ENCODE assay signal across 1 cellular context in the genomic region with DNA sequence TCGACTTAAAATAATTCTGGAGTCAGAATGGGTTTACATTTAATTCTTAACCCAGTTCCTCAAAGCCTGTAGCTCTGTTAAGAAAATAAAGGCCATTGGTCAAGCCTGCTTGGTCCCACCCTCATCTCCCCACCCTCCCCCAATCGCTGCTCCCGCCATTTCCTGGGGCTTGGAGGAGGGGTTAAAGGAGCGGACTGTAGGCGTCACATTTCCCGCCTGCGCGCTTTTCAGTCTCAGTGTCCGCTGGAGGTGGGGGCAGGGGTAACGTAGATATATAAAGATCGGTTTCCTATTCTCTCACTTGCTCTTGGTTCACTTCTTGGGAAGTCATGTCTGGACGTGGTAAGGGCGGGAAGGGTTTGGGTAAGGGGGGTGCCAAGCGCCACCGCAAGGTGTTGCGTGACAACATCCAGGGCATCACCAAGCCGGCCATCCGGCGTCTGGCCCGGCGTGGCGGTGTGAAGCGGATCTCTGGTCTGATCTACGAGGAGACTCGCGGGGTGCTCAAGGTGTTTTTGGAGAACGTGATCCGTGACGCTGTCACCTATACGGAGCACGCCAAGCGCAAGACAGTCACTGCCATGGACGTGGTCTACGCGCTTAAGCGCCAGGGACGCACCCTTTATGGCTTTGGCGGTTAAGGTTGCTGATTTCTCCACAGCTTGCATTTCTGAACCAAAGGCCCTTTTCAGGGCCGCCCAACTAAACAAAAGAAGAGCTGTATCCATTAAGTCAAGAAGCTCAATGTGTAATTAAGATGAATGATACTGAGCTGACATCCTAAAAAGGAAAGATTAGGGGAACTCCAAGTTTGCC.
TF ChIP-seq lines count a peak whose summit lies in the region.

No MANE protein-coding gene starts in this region.

TF ChIP-seq in HepG2, 621 proteins besides CTCF, POLR2A, EP300 and RAD21 (continued from another document and continues in another):
- TF ChIP-seq, protein P1, sequence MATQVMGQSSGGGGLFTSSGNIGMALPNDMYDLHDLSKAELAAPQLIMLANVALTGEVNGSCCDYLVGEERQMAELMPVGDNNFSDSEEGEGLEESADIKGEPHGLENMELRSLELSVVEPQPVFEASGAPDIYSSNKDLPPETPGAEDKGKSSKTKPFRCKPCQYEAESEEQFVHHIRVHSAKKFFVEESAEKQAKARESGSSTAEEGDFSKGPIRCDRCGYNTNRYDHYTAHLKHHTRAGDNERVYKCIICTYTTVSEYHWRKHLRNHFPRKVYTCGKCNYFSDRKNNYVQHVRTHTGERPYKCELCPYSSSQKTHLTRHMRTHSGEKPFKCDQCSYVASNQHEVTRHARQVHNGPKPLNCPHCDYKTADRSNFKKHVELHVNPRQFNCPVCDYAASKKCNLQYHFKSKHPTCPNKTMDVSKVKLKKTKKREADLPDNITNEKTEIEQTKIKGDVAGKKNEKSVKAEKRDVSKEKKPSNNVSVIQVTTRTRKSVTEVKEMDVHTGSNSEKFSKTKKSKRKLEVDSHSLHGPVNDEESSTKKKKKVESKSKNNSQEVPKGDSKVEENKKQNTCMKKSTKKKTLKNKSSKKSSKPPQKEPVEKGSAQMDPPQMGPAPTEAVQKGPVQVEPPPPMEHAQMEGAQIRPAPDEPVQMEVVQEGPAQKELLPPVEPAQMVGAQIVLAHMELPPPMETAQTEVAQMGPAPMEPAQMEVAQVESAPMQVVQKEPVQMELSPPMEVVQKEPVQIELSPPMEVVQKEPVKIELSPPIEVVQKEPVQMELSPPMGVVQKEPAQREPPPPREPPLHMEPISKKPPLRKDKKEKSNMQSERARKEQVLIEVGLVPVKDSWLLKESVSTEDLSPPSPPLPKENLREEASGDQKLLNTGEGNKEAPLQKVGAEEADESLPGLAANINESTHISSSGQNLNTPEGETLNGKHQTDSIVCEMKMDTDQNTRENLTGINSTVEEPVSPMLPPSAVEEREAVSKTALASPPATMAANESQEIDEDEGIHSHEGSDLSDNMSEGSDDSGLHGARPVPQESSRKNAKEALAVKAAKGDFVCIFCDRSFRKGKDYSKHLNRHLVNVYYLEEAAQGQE (IDR thresholded peaks at IDR 0.05; ENCODE audit: borderline replicate concordance in 1 of 2, low read depth in 1 of 2, low read length in 2 of 2) = no peak
- TF ChIP-seq ZNF567 (CRISPR knock-in tag; IDR thresholded peaks at IDR 0.05; ENCODE audit: borderline replicate concordance) (0 out of 2 replicates have a peak, but pooled peaks have one; percentile 51), NFYB (CRISPR knock-in tag; IDR thresholded peaks at IDR 0.05) (peak; percentile 64), NFYC (CRISPR knock-in tag; IDR thresholded peaks at IDR 0.05) (peak; percentile 66), HCFC1 (IDR thresholded peaks at IDR 0.05; ENCODE audit: low read depth, low read length) (no peak), ZNF253 (CRISPR knock-in tag; IDR thresholded peaks at IDR 0.05; ENCODE audit: borderline replicate concordance) (0 out of 2 replicates have a peak, but pooled peaks have one; percentile 19), ZNF3 (CRISPR knock-in tag; IDR thresholded peaks at IDR 0.05) (no peak), AGO1 (IDR thresholded peaks at IDR 0.05; ENCODE audit: low read depth, low read length, poor library complexity, severe bottlenecking) (no peak), SAP130 (CRISPR knock-in tag; IDR thresholded peaks at IDR 0.05; ENCODE audit: low read depth) (peak; percentile 66), ZNF839 (CRISPR knock-in tag; IDR thresholded peaks at IDR 0.05; ENCODE audit: borderline replicate concordance) (peak; percentile 88; the same call in 1 of the 2 replicates), ZBTB21 (CRISPR knock-in tag; IDR thresholded peaks at IDR 0.05) (no peak), ZNF766 (CRISPR knock-in tag; IDR thresholded peaks at IDR 0.05; ENCODE audit: borderline replicate concordance) (no peak), ZNF619 (CRISPR knock-in tag; IDR thresholded peaks at IDR 0.05) (peak; percentile 66; the same call in 1 of the 2 replicates), ERF (CRISPR knock-in tag; IDR thresholded peaks at IDR 0.05) (0 out of 2 replicates have a peak, but pooled peaks have one; percentile 25), ZNF598 (CRISPR knock-in tag; IDR thresholded peaks at IDR 0.05; ENCODE audit: borderline replicate concordance) (peak; percentile 67; the same call in 1 of the 2 replicates), CHD4 (IDR thresholded peaks at IDR 0.05; ENCODE audit: borderline replicate concordance, low read length) (peak; percentile 43; the same call in 1 of the 2 replicates), ZKSCAN5 (CRISPR knock-in tag; IDR thresholded peaks at IDR 0.05) (0 out of 2 replicates have a peak, but pooled peaks have one; percentile 71), CREM (IDR thresholded peaks at IDR 0.05) (peak; percentile 49; the same call in 1 of the 2 replicates), CREM (CRISPR knock-in tag; IDR thresholded peaks at IDR 0.05) (no peak), ZNF274 (CRISPR knock-in tag; IDR thresholded peaks at IDR 0.05) (0 out of 2 replicates have a peak, but pooled peaks have one; percentile 56), ZNF431 (CRISPR knock-in tag; IDR thresholded peaks at IDR 0.05; ENCODE audit: borderline replicate concordance, low read depth) (peak; percentile 27; the same call in 1 of the 2 replicates), GPN1 (CRISPR knock-in tag; IDR thresholded peaks at IDR 0.05; ENCODE audit: borderline replicate concordance) (no peak), DNMT1 (CRISPR knock-in tag; IDR thresholded peaks at IDR 0.05) (0 out of 2 replicates have a peak, but pooled peaks have one; percentile 68), CREB1 (IDR thresholded peaks at IDR 0.05) (no peak), CREB1 (CRISPR knock-in tag; IDR thresholded peaks at IDR 0.05) (0 out of 2 replicates have a peak, but pooled peaks have one; percentile 41), SP5 (CRISPR knock-in tag; IDR thresholded peaks at IDR 0.05; ENCODE audit: borderline replicate concordance, low read depth) (no peak), ZNF790 (CRISPR knock-in tag; IDR thresholded peaks at IDR 0.05; ENCODE audit: borderline replicate concordance) (0 out of 2 replicates have a peak, but pooled peaks have one; percentile 54), ZMAT3 (CRISPR knock-in tag; conservative IDR thresholded peaks at IDR 0.05) (peak; percentile 53), ZBTB38 (CRISPR knock-in tag; IDR thresholded peaks at IDR 0.05) (peak; percentile 57; the same call in 1 of the 2 replicates), ZNF607 (CRISPR knock-in tag; IDR thresholded peaks at IDR 0.05; ENCODE audit: borderline replicate concordance) (0 out of 2 replicates have a peak, but pooled peaks have one; percentile 24), ZNF121 (CRISPR knock-in tag; IDR thresholded peaks at IDR 0.05) (no peak), ZNF891 (CRISPR knock-in tag; IDR thresholded peaks at IDR 0.05) (peak; percentile 75; the same call in 1 of the 2 replicates)
- TF ChIP-seq, protein P2, sequence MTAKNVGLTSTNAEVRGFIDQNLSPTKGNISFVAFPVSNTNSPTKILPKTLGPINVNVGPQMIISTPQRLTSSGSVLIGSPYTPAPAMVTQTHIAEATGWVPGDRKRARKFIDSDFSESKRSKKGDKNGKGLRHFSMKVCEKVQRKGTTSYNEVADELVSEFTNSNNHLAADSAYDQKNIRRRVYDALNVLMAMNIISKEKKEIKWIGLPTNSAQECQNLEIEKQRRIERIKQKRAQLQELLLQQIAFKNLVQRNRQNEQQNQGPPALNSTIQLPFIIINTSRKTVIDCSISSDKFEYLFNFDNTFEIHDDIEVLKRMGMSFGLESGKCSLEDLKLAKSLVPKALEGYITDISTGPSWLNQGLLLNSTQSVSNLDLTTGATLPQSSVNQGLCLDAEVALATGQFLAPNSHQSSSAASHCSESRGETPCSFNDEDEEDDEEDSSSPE (CRISPR knock-in tag; IDR thresholded peaks at IDR 0.05) = peak; percentile 86
- TF ChIP-seq, protein P3, sequence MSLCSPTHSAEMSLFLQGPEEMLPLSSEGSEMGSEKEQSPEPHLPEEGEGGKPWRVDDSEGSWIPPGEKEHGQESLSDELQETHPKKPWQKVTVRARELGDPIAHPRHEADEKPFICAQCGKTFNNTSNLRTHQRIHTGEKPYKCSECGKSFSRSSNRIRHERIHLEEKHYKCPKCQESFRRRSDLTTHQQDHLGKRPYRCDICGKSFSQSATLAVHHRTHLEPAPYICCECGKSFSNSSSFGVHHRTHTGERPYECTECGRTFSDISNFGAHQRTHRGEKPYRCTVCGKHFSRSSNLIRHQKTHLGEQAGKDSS (CRISPR knock-in tag; IDR thresholded peaks at IDR 0.05; ENCODE audit: borderline replicate concordance, low read depth) = no peak
- TF ChIP-seq, protein P4, sequence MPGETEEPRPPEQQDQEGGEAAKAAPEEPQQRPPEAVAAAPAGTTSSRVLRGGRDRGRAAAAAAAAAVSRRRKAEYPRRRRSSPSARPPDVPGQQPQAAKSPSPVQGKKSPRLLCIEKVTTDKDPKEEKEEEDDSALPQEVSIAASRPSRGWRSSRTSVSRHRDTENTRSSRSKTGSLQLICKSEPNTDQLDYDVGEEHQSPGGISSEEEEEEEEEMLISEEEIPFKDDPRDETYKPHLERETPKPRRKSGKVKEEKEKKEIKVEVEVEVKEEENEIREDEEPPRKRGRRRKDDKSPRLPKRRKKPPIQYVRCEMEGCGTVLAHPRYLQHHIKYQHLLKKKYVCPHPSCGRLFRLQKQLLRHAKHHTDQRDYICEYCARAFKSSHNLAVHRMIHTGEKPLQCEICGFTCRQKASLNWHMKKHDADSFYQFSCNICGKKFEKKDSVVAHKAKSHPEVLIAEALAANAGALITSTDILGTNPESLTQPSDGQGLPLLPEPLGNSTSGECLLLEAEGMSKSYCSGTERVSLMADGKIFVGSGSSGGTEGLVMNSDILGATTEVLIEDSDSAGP (CRISPR knock-in tag; IDR thresholded peaks at IDR 0.05; ENCODE audit: borderline replicate concordance) = peak; percentile 44; the same call in 1 of the 2 replicates
- TF ChIP-seq, protein P5, sequence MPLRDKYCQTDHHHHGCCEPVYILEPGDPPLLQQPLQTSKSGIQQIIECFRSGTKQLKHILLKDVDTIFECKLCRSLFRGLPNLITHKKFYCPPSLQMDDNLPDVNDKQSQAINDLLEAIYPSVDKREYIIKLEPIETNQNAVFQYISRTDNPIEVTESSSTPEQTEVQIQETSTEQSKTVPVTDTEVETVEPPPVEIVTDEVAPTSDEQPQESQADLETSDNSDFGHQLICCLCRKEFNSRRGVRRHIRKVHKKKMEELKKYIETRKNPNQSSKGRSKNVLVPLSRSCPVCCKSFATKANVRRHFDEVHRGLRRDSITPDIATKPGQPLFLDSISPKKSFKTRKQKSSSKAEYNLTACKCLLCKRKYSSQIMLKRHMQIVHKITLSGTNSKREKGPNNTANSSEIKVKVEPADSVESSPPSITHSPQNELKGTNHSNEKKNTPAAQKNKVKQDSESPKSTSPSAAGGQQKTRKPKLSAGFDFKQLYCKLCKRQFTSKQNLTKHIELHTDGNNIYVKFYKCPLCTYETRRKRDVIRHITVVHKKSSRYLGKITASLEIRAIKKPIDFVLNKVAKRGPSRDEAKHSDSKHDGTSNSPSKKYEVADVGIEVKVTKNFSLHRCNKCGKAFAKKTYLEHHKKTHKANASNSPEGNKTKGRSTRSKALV (CRISPR knock-in tag; IDR thresholded peaks at IDR 0.05) = 0 out of 2 replicates have a peak, but pooled peaks have one; percentile 53
- TF ChIP-seq, protein P6, sequence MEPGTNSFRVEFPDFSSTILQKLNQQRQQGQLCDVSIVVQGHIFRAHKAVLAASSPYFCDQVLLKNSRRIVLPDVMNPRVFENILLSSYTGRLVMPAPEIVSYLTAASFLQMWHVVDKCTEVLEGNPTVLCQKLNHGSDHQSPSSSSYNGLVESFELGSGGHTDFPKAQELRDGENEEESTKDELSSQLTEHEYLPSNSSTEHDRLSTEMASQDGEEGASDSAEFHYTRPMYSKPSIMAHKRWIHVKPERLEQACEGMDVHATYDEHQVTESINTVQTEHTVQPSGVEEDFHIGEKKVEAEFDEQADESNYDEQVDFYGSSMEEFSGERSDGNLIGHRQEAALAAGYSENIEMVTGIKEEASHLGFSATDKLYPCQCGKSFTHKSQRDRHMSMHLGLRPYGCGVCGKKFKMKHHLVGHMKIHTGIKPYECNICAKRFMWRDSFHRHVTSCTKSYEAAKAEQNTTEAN (CRISPR knock-in tag; conservative IDR thresholded peaks at IDR 0.05) = no peak
- TF ChIP-seq, protein P7, sequence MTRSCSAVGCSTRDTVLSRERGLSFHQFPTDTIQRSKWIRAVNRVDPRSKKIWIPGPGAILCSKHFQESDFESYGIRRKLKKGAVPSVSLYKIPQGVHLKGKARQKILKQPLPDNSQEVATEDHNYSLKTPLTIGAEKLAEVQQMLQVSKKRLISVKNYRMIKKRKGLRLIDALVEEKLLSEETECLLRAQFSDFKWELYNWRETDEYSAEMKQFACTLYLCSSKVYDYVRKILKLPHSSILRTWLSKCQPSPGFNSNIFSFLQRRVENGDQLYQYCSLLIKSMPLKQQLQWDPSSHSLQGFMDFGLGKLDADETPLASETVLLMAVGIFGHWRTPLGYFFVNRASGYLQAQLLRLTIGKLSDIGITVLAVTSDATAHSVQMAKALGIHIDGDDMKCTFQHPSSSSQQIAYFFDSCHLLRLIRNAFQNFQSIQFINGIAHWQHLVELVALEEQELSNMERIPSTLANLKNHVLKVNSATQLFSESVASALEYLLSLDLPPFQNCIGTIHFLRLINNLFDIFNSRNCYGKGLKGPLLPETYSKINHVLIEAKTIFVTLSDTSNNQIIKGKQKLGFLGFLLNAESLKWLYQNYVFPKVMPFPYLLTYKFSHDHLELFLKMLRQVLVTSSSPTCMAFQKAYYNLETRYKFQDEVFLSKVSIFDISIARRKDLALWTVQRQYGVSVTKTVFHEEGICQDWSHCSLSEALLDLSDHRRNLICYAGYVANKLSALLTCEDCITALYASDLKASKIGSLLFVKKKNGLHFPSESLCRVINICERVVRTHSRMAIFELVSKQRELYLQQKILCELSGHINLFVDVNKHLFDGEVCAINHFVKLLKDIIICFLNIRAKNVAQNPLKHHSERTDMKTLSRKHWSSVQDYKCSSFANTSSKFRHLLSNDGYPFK (CRISPR knock-in tag; IDR thresholded peaks at IDR 0.05; ENCODE audit: borderline replicate concordance) = peak; percentile 71; the same call in 1 of the 2 replicates
- TF ChIP-seq, protein P8, sequence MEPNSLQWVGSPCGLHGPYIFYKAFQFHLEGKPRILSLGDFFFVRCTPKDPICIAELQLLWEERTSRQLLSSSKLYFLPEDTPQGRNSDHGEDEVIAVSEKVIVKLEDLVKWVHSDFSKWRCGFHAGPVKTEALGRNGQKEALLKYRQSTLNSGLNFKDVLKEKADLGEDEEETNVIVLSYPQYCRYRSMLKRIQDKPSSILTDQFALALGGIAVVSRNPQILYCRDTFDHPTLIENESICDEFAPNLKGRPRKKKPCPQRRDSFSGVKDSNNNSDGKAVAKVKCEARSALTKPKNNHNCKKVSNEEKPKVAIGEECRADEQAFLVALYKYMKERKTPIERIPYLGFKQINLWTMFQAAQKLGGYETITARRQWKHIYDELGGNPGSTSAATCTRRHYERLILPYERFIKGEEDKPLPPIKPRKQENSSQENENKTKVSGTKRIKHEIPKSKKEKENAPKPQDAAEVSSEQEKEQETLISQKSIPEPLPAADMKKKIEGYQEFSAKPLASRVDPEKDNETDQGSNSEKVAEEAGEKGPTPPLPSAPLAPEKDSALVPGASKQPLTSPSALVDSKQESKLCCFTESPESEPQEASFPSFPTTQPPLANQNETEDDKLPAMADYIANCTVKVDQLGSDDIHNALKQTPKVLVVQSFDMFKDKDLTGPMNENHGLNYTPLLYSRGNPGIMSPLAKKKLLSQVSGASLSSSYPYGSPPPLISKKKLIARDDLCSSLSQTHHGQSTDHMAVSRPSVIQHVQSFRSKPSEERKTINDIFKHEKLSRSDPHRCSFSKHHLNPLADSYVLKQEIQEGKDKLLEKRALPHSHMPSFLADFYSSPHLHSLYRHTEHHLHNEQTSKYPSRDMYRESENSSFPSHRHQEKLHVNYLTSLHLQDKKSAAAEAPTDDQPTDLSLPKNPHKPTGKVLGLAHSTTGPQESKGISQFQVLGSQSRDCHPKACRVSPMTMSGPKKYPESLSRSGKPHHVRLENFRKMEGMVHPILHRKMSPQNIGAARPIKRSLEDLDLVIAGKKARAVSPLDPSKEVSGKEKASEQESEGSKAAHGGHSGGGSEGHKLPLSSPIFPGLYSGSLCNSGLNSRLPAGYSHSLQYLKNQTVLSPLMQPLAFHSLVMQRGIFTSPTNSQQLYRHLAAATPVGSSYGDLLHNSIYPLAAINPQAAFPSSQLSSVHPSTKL (CRISPR knock-in tag; IDR thresholded peaks at IDR 0.05) = 0 out of 2 replicates have a peak, but pooled peaks have one; percentile 26
